1 cellular context compared by ENCODE assay signal in the genomic region with DNA sequence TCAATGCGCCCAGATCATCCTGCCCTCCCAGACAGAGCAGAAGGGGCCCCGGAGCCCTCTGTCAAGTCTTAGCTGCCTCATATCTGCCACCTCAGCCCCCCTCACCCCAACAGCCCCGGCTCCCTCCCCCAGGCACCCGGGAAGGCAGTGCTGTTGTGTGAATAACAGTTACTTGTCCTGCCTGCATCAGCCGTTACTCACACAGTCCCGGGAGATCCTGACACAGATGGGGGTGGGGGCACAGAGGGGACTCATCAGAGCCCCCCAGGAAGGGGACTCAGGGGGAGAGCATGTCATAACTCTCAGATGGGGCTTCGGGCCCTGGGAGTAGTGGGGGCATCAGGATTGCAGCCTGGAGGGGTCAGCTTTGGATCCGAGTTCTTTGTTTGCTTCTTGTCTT.
TF ChIP-seq lines count a peak whose summit lies in the region.

No MANE protein-coding gene starts in this region.

TF ChIP-seq in GM23338, 12 proteins besides CTCF, POLR2A, EP300 and RAD21 (continued from another document):
- TF ChIP-seq, protein P1, sequence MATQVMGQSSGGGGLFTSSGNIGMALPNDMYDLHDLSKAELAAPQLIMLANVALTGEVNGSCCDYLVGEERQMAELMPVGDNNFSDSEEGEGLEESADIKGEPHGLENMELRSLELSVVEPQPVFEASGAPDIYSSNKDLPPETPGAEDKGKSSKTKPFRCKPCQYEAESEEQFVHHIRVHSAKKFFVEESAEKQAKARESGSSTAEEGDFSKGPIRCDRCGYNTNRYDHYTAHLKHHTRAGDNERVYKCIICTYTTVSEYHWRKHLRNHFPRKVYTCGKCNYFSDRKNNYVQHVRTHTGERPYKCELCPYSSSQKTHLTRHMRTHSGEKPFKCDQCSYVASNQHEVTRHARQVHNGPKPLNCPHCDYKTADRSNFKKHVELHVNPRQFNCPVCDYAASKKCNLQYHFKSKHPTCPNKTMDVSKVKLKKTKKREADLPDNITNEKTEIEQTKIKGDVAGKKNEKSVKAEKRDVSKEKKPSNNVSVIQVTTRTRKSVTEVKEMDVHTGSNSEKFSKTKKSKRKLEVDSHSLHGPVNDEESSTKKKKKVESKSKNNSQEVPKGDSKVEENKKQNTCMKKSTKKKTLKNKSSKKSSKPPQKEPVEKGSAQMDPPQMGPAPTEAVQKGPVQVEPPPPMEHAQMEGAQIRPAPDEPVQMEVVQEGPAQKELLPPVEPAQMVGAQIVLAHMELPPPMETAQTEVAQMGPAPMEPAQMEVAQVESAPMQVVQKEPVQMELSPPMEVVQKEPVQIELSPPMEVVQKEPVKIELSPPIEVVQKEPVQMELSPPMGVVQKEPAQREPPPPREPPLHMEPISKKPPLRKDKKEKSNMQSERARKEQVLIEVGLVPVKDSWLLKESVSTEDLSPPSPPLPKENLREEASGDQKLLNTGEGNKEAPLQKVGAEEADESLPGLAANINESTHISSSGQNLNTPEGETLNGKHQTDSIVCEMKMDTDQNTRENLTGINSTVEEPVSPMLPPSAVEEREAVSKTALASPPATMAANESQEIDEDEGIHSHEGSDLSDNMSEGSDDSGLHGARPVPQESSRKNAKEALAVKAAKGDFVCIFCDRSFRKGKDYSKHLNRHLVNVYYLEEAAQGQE (IDR thresholded peaks at IDR 0.05; ENCODE audit: unreplicated experiment): no peak
- TF ChIP-seq EZH2 (IDR thresholded peaks at IDR 0.05; ENCODE audit: low read depth, unreplicated experiment) (no peak), EZH2phosphoT487 (IDR thresholded peaks at IDR 0.05; ENCODE audit: unreplicated experiment) (no peak), POLR2AphosphoS5 (IDR thresholded peaks at IDR 0.05; ENCODE audit: low read depth) (no peak), ZNF114 (CRISPR knock-in tag; IDR thresholded peaks at IDR 0.05) (no peak)
- TF ChIP-seq, protein P2, sequence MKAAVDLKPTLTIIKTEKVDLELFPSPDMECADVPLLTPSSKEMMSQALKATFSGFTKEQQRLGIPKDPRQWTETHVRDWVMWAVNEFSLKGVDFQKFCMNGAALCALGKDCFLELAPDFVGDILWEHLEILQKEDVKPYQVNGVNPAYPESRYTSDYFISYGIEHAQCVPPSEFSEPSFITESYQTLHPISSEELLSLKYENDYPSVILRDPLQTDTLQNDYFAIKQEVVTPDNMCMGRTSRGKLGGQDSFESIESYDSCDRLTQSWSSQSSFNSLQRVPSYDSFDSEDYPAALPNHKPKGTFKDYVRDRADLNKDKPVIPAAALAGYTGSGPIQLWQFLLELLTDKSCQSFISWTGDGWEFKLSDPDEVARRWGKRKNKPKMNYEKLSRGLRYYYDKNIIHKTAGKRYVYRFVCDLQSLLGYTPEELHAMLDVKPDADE (IDR thresholded peaks at IDR 0.05): no peak
- TF ChIP-seq, protein P3, sequence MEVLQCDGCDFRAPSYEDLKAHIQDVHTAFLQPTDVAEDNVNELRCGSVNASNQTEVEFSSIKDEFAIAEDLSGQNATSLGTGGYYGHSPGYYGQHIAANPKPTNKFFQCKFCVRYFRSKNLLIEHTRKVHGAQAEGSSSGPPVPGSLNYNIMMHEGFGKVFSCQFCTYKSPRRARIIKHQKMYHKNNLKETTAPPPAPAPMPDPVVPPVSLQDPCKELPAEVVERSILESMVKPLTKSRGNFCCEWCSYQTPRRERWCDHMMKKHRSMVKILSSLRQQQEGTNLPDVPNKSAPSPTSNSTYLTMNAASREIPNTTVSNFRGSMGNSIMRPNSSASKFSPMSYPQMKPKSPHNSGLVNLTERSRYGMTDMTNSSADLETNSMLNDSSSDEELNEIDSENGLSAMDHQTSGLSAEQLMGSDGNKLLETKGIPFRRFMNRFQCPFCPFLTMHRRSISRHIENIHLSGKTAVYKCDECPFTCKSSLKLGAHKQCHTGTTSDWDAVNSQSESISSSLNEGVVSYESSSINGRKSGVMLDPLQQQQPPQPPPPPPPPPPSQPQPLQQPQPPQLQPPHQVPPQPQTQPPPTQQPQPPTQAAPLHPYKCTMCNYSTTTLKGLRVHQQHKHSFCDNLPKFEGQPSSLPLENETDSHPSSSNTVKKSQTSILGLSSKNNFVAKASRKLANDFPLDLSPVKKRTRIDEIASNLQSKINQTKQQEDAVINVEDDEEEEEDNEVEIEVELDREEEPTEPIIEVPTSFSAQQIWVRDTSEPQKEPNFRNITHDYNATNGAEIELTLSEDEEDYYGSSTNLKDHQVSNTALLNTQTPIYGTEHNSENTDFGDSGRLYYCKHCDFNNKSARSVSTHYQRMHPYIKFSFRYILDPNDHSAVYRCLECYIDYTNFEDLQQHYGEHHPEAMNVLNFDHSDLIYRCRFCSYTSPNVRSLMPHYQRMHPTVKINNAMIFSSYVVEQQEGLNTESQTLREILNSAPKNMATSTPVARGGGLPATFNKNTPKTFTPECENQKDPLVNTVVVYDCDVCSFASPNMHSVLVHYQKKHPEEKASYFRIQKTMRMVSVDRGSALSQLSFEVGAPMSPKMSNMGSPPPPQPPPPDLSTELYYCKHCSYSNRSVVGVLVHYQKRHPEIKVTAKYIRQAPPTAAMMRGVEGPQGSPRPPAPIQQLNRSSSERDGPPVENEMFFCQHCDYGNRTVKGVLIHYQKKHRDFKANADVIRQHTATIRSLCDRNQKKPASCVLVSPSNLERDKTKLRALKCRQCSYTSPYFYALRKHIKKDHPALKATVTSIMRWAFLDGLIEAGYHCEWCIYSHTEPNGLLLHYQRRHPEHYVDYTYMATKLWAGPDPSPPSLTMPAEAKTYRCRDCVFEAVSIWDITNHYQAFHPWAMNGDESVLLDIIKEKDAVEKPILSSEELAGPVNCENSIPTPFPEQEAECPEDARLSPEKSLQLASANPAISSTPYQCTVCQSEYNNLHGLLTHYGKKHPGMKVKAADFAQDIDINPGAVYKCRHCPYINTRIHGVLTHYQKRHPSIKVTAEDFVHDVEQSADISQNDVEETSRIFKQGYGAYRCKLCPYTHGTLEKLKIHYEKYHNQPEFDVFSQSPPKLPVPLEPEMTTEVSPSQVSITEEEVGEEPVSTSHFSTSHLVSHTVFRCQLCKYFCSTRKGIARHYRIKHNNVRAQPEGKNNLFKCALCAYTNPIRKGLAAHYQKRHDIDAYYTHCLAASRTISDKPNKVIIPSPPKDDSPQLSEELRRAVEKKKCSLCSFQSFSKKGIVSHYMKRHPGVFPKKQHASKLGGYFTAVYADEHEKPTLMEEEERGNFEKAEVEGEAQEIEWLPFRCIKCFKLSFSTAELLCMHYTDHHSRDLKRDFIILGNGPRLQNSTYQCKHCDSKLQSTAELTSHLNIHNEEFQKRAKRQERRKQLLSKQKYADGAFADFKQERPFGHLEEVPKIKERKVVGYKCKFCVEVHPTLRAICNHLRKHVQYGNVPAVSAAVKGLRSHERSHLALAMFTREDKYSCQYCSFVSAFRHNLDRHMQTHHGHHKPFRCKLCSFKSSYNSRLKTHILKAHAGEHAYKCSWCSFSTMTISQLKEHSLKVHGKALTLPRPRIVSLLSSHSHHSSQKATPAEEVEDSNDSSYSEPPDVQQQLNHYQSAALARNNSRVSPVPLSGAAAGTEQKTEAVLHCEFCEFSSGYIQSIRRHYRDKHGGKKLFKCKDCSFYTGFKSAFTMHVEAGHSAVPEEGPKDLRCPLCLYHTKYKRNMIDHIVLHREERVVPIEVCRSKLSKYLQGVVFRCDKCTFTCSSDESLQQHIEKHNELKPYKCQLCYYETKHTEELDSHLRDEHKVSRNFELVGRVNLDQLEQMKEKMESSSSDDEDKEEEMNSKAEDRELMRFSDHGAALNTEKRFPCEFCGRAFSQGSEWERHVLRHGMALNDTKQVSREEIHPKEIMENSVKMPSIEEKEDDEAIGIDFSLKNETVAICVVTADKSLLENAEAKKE (CRISPR knock-in tag; IDR thresholded peaks at IDR 0.05): no peak
